Comparison of ENCODE assay signal across 12 cellular contexts in genomic region chr7:31948041-31948440, GRCh38.
DNase-seq lines count a peak whose midpoint lies in the region; ATAC-seq, FAIRE-seq and TF ChIP-seq lines count a peak whose summit lies in the region.
"Had no signal": no experiment of that assay in that cellular context is flagged by ENCODE, and none has a peak within 500 bp of the region (broad histone marks: within the 10 kb centered on the region; RNA-seq: fewer than 3 reads in every experiment).

No MANE protein-coding gene starts in this region.

- no peaks in the 10 kb centered on the region for H4K20me1 ChIP-seq in GM12878 (ENCODE audit: control insufficient read depth, insufficient read depth)
- no peaks in the 10 kb centered on the region for H4K20me1 ChIP-seq in HepG2 (ENCODE audit: insufficient read depth, low read length)

- H3K4me1 ChIP-seq in GM12878 (ENCODE audit: control insufficient read depth, insufficient read depth, low read length): no peaks in the 10 kb centered on the region
- H3K4me1 ChIP-seq in HepG2 (ENCODE audit: insufficient read depth, low read length): peaks cover 18% of the 10 kb centered on the region

- FAIRE-seq in GM12878 (lab: Jason Lieb, UNC) (no peak), HepG2 (lab: Jason Lieb, UNC) (peak; percentile 52)

- H3K79me2 ChIP-seq in GM12878 (ENCODE audit: control insufficient read depth, insufficient read depth, low read length) (no peaks in the 10 kb centered on the region), HepG2 (ENCODE audit: insufficient read depth, low read length) (no peaks in the 10 kb centered on the region)

- 3% methylated on average over 1 of the region's 1 CpG for WGBS in GM12878 (ENCODE audit: insufficient coverage, insufficient replicate concordance, low lambda C conversion rate, missing lambda C conversion rate)
- WGBS in HepG2 (ENCODE audit: low lambda C conversion rate): 0% methylated on average over 1 of the region's 1 CpG

- TF ChIP-seq CTCF in GM12878 (IDR thresholded peaks at IDR 0.05 in 2 of 3, conservative IDR thresholded peaks at IDR 0.05 in 1 of 3; ENCODE audit: control insufficient read depth in 2 of 3, extremely low read depth in 1 of 3, insufficient read depth in 1 of 3, low read depth in 3 of 3, low read length in 3 of 3) (no peak), HepG2 (CRISPR knock-in tag; IDR thresholded peaks at IDR 0.05) (no peak)

- TF ChIP-seq RAD21 in GM12878 (IDR thresholded peaks at IDR 0.05; ENCODE audit: insufficient read depth, low read depth, low read length): no peak
- TF ChIP-seq RAD21 in HepG2 (CRISPR knock-in tag; IDR thresholded peaks at IDR 0.05): no peak

- peak; percentile 47 for DNase-seq in AG20443 (ENCODE audit: low spot score)
- no peak for DNase-seq in GM12878 (ENCODE audit: low read depth, low spot score)
- peak; percentile 70 for DNase-seq in HepG2 (ENCODE audit: low spot score)
- DNase-seq in stimulated activated CD4-positive, alpha-beta T cell treated with anti-CD3 and anti-CD28 coated beads, Interleukin-12 subunit alpha, Interleukin-12 subunit beta, amount 100 ng/mL, for 4 hours: no peak
- DNase-seq in activated T-cell treated with anti-CD3 and anti-CD28 coated beads, Interleukin-2, amount 50 U/mL, for 1 hour: no peak
- DNase-seq: activated CD4-positive, alpha-beta memory T cell treated with anti-CD3 and anti-CD28 coated beads for 36 hours; anterior cingulate cortex; retina had no signal

- H3K27me3 ChIP-seq in GM12878 (replicated peaks in 1 of 2; ENCODE audit: control insufficient read depth in 2 of 2, insufficient read depth in 2 of 2, low read length in 1 of 2) (no peaks in the 10 kb centered on the region), HepG2 (ENCODE audit: control insufficient read depth in 1 of 2, insufficient read depth in 2 of 2, low read length in 2 of 2) (no peaks in the 10 kb centered on the region)

- SMC1A ChIA-PET in GM12878 (lab: Charles Lee; ENCODE audit: uncharacterized antibody, unreplicated experiment): interaction anchor here (0.6 to 5.0 kb wide), 16 partner anchors 9 to 165 kb away, joined by 3 to 22 read pairs (median 4); no protein-coding TSS in a partner anchor

- BruUV-seq in GM12878 (replicated peaks; lab: Mats Ljungman, UMichigan): no TSS peak
- no TSS peak for BruUV-seq in HepG2 (replicated peaks; lab: Mats Ljungman, UMichigan)

- no peak for TF ChIP-seq EP300 in GM12878 (IDR thresholded peaks at IDR 0.05; ENCODE audit: borderline replicate concordance in 1 of 2, control insufficient read depth in 1 of 2, low read depth in 2 of 2, low read length in 2 of 2)
- peak in 1 of 2 experiments; percentile 34; a peak in 1 of 4 replicates for TF ChIP-seq EP300 in HepG2 (IDR thresholded peaks at IDR 0.05; ENCODE audit: low read depth in 2 of 2, low read length in 2 of 2)
- TF ChIP-seq EP300 in HepG2 (CRISPR knock-in tag; IDR thresholded peaks at IDR 0.05; ENCODE audit: borderline replicate concordance): no peak

- H3K4me3 ChIP-seq in GM12878 (no peak overlapping the region), HepG2 (replicated peaks in 1 of 3; ENCODE audit: insufficient read depth in 1 of 3, low read depth in 2 of 3, low read length in 3 of 3) (no peak overlapping the region)

- ATAC-seq in HG02588 (IDR thresholded peaks at IDR 0.05; ENCODE audit: unreplicated experiment) (peak; percentile 65), GM12878 (peak; percentile 80), HepG2 (peak; percentile 87), HG03159 (IDR thresholded peaks at IDR 0.05; ENCODE audit: unreplicated experiment) (no peak)
- ATAC-seq in activated CD4-positive, CD25-positive, alpha-beta regulatory T cell treated with anti-CD3 and anti-CD28 coated beads, Interleukin-2, amount 50 U/mL, for 24 hours: no peak
- ATAC-seq: stimulated activated memory B cell treated with anti-CD40 and anti-IgM and Interleukin-4, amounts not matched to agents 10 μg/mL and 1 μg/mL and 100 μg/mL, for 72 hours had no signal

- RAD21 ChIA-PET in GM12878 (lab: Charles Lee; ENCODE audit: unreplicated experiment): interaction anchor here (1.0 to 1.4 kb wide), 7 partner anchors 26 to 256 kb away, joined by 3 to 8 read pairs (median 3); no protein-coding TSS in a partner anchor

- intact Hi-C loops in GM12878 (cut with micrococcal nuclease; ENCODE audit: unreplicated experiment): no loop called here
- intact Hi-C loops in HepG2 (cut with micrococcal nuclease; ENCODE audit: unreplicated experiment): no loop called here

- no peak overlapping the region for H2AFZ ChIP-seq in GM12878 (ENCODE audit: control insufficient read depth, low read depth, low read length)
- no peak overlapping the region for H2AFZ ChIP-seq in HepG2 (ENCODE audit: low read length)

- TF ChIP-seq POLR2A in GM12878 (IDR thresholded peaks at IDR 0.05; ENCODE audit: low read depth, low read length) (no peak), HepG2 (IDR thresholded peaks at IDR 0.05; ENCODE audit: insufficient read depth in 1 of 2, low read depth in 2 of 2, low read length in 2 of 2) (no peak)

- H3K9me3 ChIP-seq in GM12878 (replicated peaks; ENCODE audit: control insufficient read depth, insufficient read depth, low read length): no peaks in the 10 kb centered on the region; the same call in 2 of the 3 replicates
- no peaks in the 10 kb centered on the region for H3K9me3 ChIP-seq in HepG2 (ENCODE audit: low read length)

- in situ Hi-C loops in GM12878 (cut with MboI) (no loop called here), HepG2 (cut with HindIII; ENCODE audit: extremely low pct_ligation_motif_present, low pct_unique_long_range_greater_than_20kb) (no loop called here)

- H3K4me2 ChIP-seq in GM12878 (ENCODE audit: control insufficient read depth, insufficient read depth) (no peak overlapping the region), HepG2 (ENCODE audit: low read depth, low read length) (no peak overlapping the region)

- POLR2A ChIA-PET in GM12878 (lab: Charles Lee) (interaction anchor here (0.8 to 1.2 kb wide), 2 partner anchors 55 to 74 kb away, joined by 3 read pairs; no protein-coding TSS in a partner anchor), HepG2 (lab: Yijun Ruan, JAX) (no interaction called here)

- H3K9ac ChIP-seq in GM12878 (ENCODE audit: control insufficient read depth, insufficient read depth, low read length): no peak overlapping the region
- no peak overlapping the region for H3K9ac ChIP-seq in HepG2 (ENCODE audit: insufficient read depth, low read depth, low read length)

- H3K27ac ChIP-seq in GM12878 (ENCODE audit: control insufficient read depth, insufficient read depth): no peak overlapping the region
- H3K27ac ChIP-seq in HepG2 (ENCODE audit: extremely low read length, insufficient read depth, low read length): no peak overlapping the region

- no peaks in the 10 kb centered on the region for H3K36me3 ChIP-seq in GM12878 (ENCODE audit: control insufficient read depth in 2 of 2, insufficient read depth in 2 of 2, low read length in 1 of 2)
- H3K36me3 ChIP-seq in HepG2 (replicated peaks in 1 of 2; ENCODE audit: control insufficient read depth in 1 of 2, insufficient read depth in 2 of 2, low read length in 2 of 2): no peaks in the 10 kb centered on the region

- CTCF ChIA-PET in GM12878 (lab: Yijun Ruan, JAX): interaction anchor here (0.8 to 2.1 kb wide), 5 partner anchors 19 to 165 kb away, joined by 3 to 5 read pairs (median 5); no protein-coding TSS in a partner anchor
- CTCF ChIA-PET in HepG2 (lab: Yijun Ruan, JAX; ENCODE audit: low intra/inter-chr PET ratio, low total read pairs): no interaction called here

TF ChIP-seq in GM12878, 131 proteins besides CTCF, POLR2A, EP300 and RAD21 (continues in another document):
- TF ChIP-seq EED (IDR thresholded peaks at IDR 0.05; ENCODE audit: low read depth) (no peak), RBBP5 (conservative IDR thresholded peaks at IDR 0.05) (no peak), IKZF2 (IDR thresholded peaks at IDR 0.05) (peak in 1 of 2 experiments; percentile 21; a peak in 2 of 4 replicates), PBX3 (IDR thresholded peaks at IDR 0.05; ENCODE audit: insufficient replicate concordance, low read depth, low read length) (no peak), RFX5 (IDR thresholded peaks at IDR 0.05; ENCODE audit: low read depth, low read length) (no peak), IKZF1 (conservative IDR thresholded peaks at IDR 0.05) (peak; percentile 29; the same call in 1 of the 2 replicates), MTA2 (IDR thresholded peaks at IDR 0.05; ENCODE audit: low read depth) (0 out of 2 replicates have a peak, but pooled peaks have one; percentile 14), DPF2 (IDR thresholded peaks at IDR 0.05) (0 out of 2 replicates have a peak, but pooled peaks have one; percentile 22)

TF ChIP-seq in HepG2, 621 proteins besides CTCF, POLR2A, EP300 and RAD21 (continues in another document):
- TF ChIP-seq ZNF556 (CRISPR knock-in tag; IDR thresholded peaks at IDR 0.05; ENCODE audit: borderline replicate concordance): no peak
- TF ChIP-seq ZBTB4 (CRISPR knock-in tag; IDR thresholded peaks at IDR 0.05; ENCODE audit: borderline replicate concordance): no peak
- peak; percentile 31; the same call in 1 of the 2 replicates for TF ChIP-seq HNF4G (IDR thresholded peaks at IDR 0.05; ENCODE audit: borderline replicate concordance, low read depth, low read length)
- TF ChIP-seq HNF4G (CRISPR knock-in tag; IDR thresholded peaks at IDR 0.05; ENCODE audit: borderline replicate concordance, low read depth): no peak
- TF ChIP-seq SMARCE1 (IDR thresholded peaks at IDR 0.05; ENCODE audit: borderline replicate concordance): 0 out of 2 replicates have a peak, but pooled peaks have one; percentile 19

Comparison
In these comparisons a context has a peak if more than half of its experiments do, and no peak if none do; other contexts are left out.
1. DNase-seq: peak in AG20443 (single experiment) and HepG2 (single experiment); none in GM12878 (single experiment), stimulated activated CD4-positive, alpha-beta T cell treated with anti-CD3 and anti-CD28 coated beads, Interleukin-12 subunit alpha, Interleukin-12 subunit beta, amount 100 ng/mL, for 4 hours (single experiment) and activated T-cell treated with anti-CD3 and anti-CD28 coated beads, Interleukin-2, amount 50 U/mL, for 1 hour (single experiment).
2. ATAC-seq: peak in HG02588 (single experiment), GM12878 (single experiment) and HepG2 (single experiment); none in HG03159 (single experiment) and activated CD4-positive, CD25-positive, alpha-beta regulatory T cell treated with anti-CD3 and anti-CD28 coated beads, Interleukin-2, amount 50 U/mL, for 24 hours (0 of 2).